Comparison of ENCODE assay signal across 8 cellular contexts in the genomic region with DNA sequence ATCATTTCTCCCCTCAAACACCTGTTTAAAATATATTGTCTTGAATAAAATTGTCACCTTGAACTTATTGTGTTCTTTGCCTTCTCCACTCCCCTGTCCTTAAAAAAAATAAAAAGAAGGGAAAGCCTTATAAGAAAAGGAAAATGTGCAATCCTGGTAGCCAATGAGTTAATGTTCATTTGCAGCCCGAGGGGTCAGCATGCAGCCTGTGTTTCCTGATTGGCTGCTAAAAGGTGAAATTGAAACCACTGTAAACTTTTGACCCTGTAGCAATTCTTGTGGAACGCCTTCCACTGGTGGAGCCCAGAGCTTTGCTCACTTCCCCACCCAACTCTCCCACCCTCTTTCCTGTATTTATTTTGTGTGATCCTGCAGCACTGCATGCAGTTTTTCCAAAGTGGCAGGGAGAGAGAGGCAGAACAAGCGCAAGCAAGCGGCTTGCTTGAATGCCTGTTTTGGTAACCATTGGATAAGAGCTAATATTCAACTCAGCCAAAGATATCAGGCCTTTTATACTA.
DNase-seq lines count a peak whose midpoint lies in the region; ATAC-seq and TF ChIP-seq lines count a peak whose summit lies in the region.

No MANE protein-coding gene starts in this region.

- no peaks in the 10 kb centered on the region for H3K9me3 Mint-ChIP-seq in activated CD4-positive, alpha-beta T cell treated with anti-CD3 and anti-CD28 coated beads, Interleukin-2, amount 10 ng/mL, durations not matched to agents 24 days and 14 days
- H3K9me3 Mint-ChIP-seq in activated naive CD8-positive, alpha-beta T cell treated with anti-CD3 and anti-CD28 coated beads, Interleukin-2, amount 10 ng/mL, durations not matched to agents 7 days and 5 days = no peaks in the 10 kb centered on the region

- H3K27me3 Mint-ChIP-seq in activated CD4-positive, alpha-beta T cell treated with anti-CD3 and anti-CD28 coated beads, Interleukin-2, amount 10 ng/mL, durations not matched to agents 24 days and 14 days = no peaks in the 10 kb centered on the region
- H3K27me3 Mint-ChIP-seq in activated naive CD8-positive, alpha-beta T cell treated with anti-CD3 and anti-CD28 coated beads, Interleukin-2, amount 10 ng/mL, durations not matched to agents 7 days and 5 days = no peaks in the 10 kb centered on the region

- POLR2A ChIA-PET in activated naive CD8-positive, alpha-beta T cell treated with anti-CD3 and anti-CD28 coated beads, Interleukin-2, amount 10 ng/mL, durations not matched to agents 7 days and 5 days (lab: Charles Lee) = interaction anchor here (0.6 kb wide), 2 partner anchors 24 to 73 kb away, joined by 5 read pairs; no protein-coding TSS in a partner anchor

- H3K4me1 ChIP-seq in cardiac muscle cell (ENCODE audit: low read depth) (peaks cover 39% of the 10 kb centered on the region), prostate gland (replicated peaks) (no peaks in the 10 kb centered on the region)

- TF ChIP-seq CTCF in cardiac muscle cell (IDR thresholded peaks at IDR 0.05; ENCODE audit: low read depth, low read length) = no peak
- TF ChIP-seq CTCF in prostate gland (IDR thresholded peaks at IDR 0.05) = no peak

- H3K27ac ChIP-seq in cardiac muscle cell = peak overlapping the region; percentile 84
- H3K27ac ChIP-seq in prostate gland = peak overlapping the region in 1 of 2 donors; percentile 34

- H3K4me3 Mint-ChIP-seq in activated CD4-positive, alpha-beta T cell treated with anti-CD3 and anti-CD28 coated beads, Interleukin-2, amount 10 ng/mL, durations not matched to agents 24 days and 14 days = peak overlapping the region; percentile 74
- peak overlapping the region; percentile 76 for H3K4me3 Mint-ChIP-seq in activated naive CD8-positive, alpha-beta T cell treated with anti-CD3 and anti-CD28 coated beads, Interleukin-2, amount 10 ng/mL, durations not matched to agents 7 days and 5 days

- H3K36me3 ChIP-seq in cardiac muscle cell (no peaks in the 10 kb centered on the region), prostate gland (no peaks in the 10 kb centered on the region)

- WGBS in prostate gland = 2% methylated on average over 4 of the region's 4 CpGs

- intact Hi-C loops in activated CD4-positive, alpha-beta T cell treated with anti-CD3 and anti-CD28 coated beads, Interleukin-2, amount 10 ng/mL, durations not matched to agents 24 days and 14 days (cut with micrococcal nuclease) = loop anchor here (5.0 kb wide), 1 partner anchor 36 kb away; no protein-coding TSS in a partner anchor
- intact Hi-C loops in prostate gland (cut with DNase I) = no loop called here

- ATAC-seq in HG02943 (IDR thresholded peaks at IDR 0.05; ENCODE audit: low read depth, unreplicated experiment) = peak; percentile 60
- ATAC-seq in activated naive CD8-positive, alpha-beta T cell treated with anti-CD3 and anti-CD28 coated beads, Interleukin-2, amount 10 ng/mL, durations not matched to agents 7 days and 5 days (ENCODE audit: low read depth) = peak; percentile 48
- no peak for ATAC-seq in GM19023 (IDR thresholded peaks at IDR 0.05; ENCODE audit: unreplicated experiment)

- H3K27ac Mint-ChIP-seq in activated CD4-positive, alpha-beta T cell treated with anti-CD3 and anti-CD28 coated beads, Interleukin-2, amount 10 ng/mL, durations not matched to agents 24 days and 14 days = peak overlapping the region; percentile 82
- H3K27ac Mint-ChIP-seq in activated naive CD8-positive, alpha-beta T cell treated with anti-CD3 and anti-CD28 coated beads, Interleukin-2, amount 10 ng/mL, durations not matched to agents 7 days and 5 days = peak overlapping the region; percentile 53

- DNase-seq in activated CD4-positive, alpha-beta T cell treated with anti-CD3 and anti-CD28 coated beads, Interleukin-2, amount 10 ng/mL, durations not matched to agents 24 days and 14 days = peak; percentile 71
- no peak for DNase-seq in activated CD4-positive, alpha-beta T cell treated with anti-CD3 and anti-CD28 coated beads for 4 hours
- DNase-seq in NCI-H510A treated with DMSO at 0.1 percent for 48 hours (lab: John Stamatoyannopoulos, UW) (peak; percentile 90), cardiac muscle cell (ENCODE audit: low read depth in 1 of 2, low spot score in 1 of 2) (peak; percentile 90 to 92), prostate gland (ENCODE audit: low spot score) (peak; percentile 46)
- DNase-seq in activated naive CD8-positive, alpha-beta T cell treated with anti-CD3 and anti-CD28 coated beads, Interleukin-2, amount 10 ng/mL, durations not matched to agents 7 days and 5 days = no peak

- H3K4me1 Mint-ChIP-seq in activated CD4-positive, alpha-beta T cell treated with anti-CD3 and anti-CD28 coated beads, Interleukin-2, amount 10 ng/mL, durations not matched to agents 24 days and 14 days = peaks cover 64% of the 10 kb centered on the region
- peaks cover 48% of the 10 kb centered on the region for H3K4me1 Mint-ChIP-seq in activated naive CD8-positive, alpha-beta T cell treated with anti-CD3 and anti-CD28 coated beads, Interleukin-2, amount 10 ng/mL, durations not matched to agents 7 days and 5 days

- no peak for TF ChIP-seq POLR2A in prostate gland (IDR thresholded peaks at IDR 0.05)

- H3K36me3 Mint-ChIP-seq in activated CD4-positive, alpha-beta T cell treated with anti-CD3 and anti-CD28 coated beads, Interleukin-2, amount 10 ng/mL, durations not matched to agents 24 days and 14 days (ENCODE audit: low read depth) = peaks cover 26% of the 10 kb centered on the region
- peaks cover 16% of the 10 kb centered on the region for H3K36me3 Mint-ChIP-seq in activated naive CD8-positive, alpha-beta T cell treated with anti-CD3 and anti-CD28 coated beads, Interleukin-2, amount 10 ng/mL, durations not matched to agents 7 days and 5 days

- H3K4me3 ChIP-seq in cardiac muscle cell (no peak overlapping the region), prostate gland (no peak overlapping the region)

- no peaks in the 10 kb centered on the region for H3K27me3 ChIP-seq in cardiac muscle cell
- H3K27me3 ChIP-seq in prostate gland (replicated peaks; ENCODE audit: insufficient read depth) = no peaks in the 10 kb centered on the region

- H3K9me3 ChIP-seq in cardiac muscle cell (ENCODE audit: low read depth) (no peaks in the 10 kb centered on the region), prostate gland (no peaks in the 10 kb centered on the region)

Comparison
In these comparisons a context has a peak if more than half of its experiments do, and no peak if none do; other contexts are left out.
1. DNase-seq: peak in activated CD4-positive, alpha-beta T cell treated with anti-CD3 and anti-CD28 coated beads, Interleukin-2, amount 10 ng/mL, durations not matched to agents 24 days and 14 days (single experiment), NCI-H510A treated with DMSO at 0.1 percent for 48 hours (single experiment), cardiac muscle cell (2 of 2) and prostate gland (single experiment); none in activated CD4-positive, alpha-beta T cell treated with anti-CD3 and anti-CD28 coated beads for 4 hours (0 of 2) and activated naive CD8-positive, alpha-beta T cell treated with anti-CD3 and anti-CD28 coated beads, Interleukin-2, amount 10 ng/mL, durations not matched to agents 7 days and 5 days (single experiment).